Comparison of ENCODE assay signal across 8 cellular contexts in the genomic region with DNA sequence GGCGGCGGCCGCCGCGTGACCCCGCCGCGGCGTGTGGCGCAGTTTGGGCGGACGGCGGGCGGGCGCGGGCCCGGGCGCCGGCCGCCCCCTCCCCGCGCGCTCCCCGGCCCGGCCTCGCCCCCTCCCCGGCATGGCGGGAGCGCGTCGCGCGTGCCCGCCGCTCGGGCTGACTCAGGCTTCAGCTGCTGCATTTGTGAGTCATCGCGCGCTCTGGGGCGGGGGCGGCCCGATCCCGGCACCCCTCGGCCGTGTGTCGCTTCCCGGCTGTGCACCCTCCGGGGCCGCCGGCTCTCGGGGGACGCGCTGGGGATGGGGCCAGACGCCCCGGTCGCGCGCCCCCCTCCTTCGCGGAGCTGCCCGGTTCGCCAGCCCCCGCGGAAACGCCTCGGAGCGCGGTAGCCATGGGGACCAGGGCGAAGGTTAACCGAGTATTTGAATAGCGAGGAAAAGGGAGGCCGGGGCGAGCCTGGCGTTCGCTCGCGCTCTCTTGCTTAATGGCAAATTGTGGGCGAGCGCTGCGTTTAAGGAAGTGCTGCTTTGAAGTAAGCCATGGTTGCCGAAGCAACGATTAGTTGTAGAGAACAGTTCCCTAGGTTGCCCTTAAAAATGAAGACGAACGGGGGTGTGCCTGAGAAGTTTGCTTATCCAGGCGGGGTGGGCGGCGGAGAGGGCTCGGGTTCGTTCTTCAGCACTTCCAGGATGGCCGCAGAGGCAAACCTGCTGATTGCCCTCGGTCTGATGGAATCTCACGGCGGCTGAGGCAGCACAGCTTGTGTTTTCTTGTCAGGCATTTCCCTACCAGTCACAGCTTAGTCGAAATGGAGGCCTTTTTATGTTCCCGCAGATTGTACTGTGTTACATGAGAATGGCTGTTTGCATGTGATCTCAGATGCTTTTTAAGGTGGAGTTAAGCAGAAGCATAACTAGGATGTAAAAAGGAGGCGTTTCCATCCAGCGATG. TPM values are rescaled to one million over a fixed set of nuclear protein-coding genes. Genes with fewer than 3 reads are reported as not detected.
A peak's percentile ranks its signal among the peaks of the same experiment; 100 is the strongest.
DNase-seq lines count a peak whose midpoint lies in the region; ATAC-seq and TF ChIP-seq lines count a peak whose summit lies in the region.

No MANE protein-coding gene starts in this region.

- peak; percentile 27 for ATAC-seq in GM18909 (IDR thresholded peaks at IDR 0.05; ENCODE audit: poor library complexity, unreplicated experiment)
- ATAC-seq in HG03196 (IDR thresholded peaks at IDR 0.05; ENCODE audit: unreplicated experiment) = peak; percentile 22
- peak; percentile 40 for ATAC-seq in gastroesophageal sphincter

- H3K27ac ChIP-seq in AG04450 (ENCODE audit: low read depth, low read length) = peak overlapping the region; percentile 93
- peak overlapping the region; percentile 94 to 100 (median 98) for H3K27ac ChIP-seq in gastroesophageal sphincter
- H3K27ac ChIP-seq in neutrophil = peak overlapping the region; percentile 99
- peak overlapping the region; percentile 99 for H3K27ac ChIP-seq in stomach smooth muscle (ENCODE audit: low read length)

- peaks cover 48% of the 10 kb centered on the region for H3K36me3 Mint-ChIP-seq in activated naive CD4-positive, alpha-beta T cell treated with anti-CD3 and anti-CD28 coated beads for 36 hours (ENCODE audit: low read depth)

- H3K27me3 Mint-ChIP-seq in activated naive CD4-positive, alpha-beta T cell treated with anti-CD3 and anti-CD28 coated beads for 36 hours (ENCODE audit: low read depth) = no peaks in the 10 kb centered on the region

- no peak for TF ChIP-seq EP300 in gastroesophageal sphincter (IDR thresholded peaks at IDR 0.05)

- no peak for TF ChIP-seq CTCF in AG04450 (IDR thresholded peaks at IDR 0.05; ENCODE audit: low read depth, low read length)
- no peak for TF ChIP-seq CTCF in gastroesophageal sphincter (IDR thresholded peaks at IDR 0.05)
- TF ChIP-seq CTCF in neutrophil (IDR thresholded peaks at IDR 0.05) = no peak

- intact Hi-C loops in activated naive CD4-positive, alpha-beta T cell treated with anti-CD3 and anti-CD28 coated beads for 36 hours (cut with micrococcal nuclease) = loop anchor here (1.0 to 5.0 kb wide), 5 partner anchors 50 to 1248 kb away; a partner anchor contains a TSS

- peak overlapping the region; percentile 85 for H3K4me3 Mint-ChIP-seq in activated naive CD4-positive, alpha-beta T cell treated with anti-CD3 and anti-CD28 coated beads for 36 hours

- H3K4me3 ChIP-seq in AG04450 (ENCODE audit: low read depth, low read length) = peak overlapping the region; percentile 90
- H3K4me3 ChIP-seq in gastroesophageal sphincter = peak overlapping the region; percentile 78 to 81
- peak overlapping the region; percentile 85 to 94 for H3K4me3 ChIP-seq in neutrophil (ENCODE audit: low read depth in 1 of 2, low read length in 1 of 2)
- peak overlapping the region; percentile 91 to 96 for H3K4me3 ChIP-seq in stomach smooth muscle (ENCODE audit: low read length in 2 of 2)

- H3K9me3 ChIP-seq in AG04450 (ENCODE audit: control insufficient read depth, insufficient read depth, low read length) (no peaks in the 10 kb centered on the region; the same call in 1 of the 2 replicates), gastroesophageal sphincter (no peaks in the 10 kb centered on the region), neutrophil (peaks cover 6% of the 10 kb centered on the region), stomach smooth muscle (ENCODE audit: control insufficient read depth in 2 of 2, low read length in 2 of 2) (no peaks in the 10 kb centered on the region)

- H3K4me1 ChIP-seq in gastroesophageal sphincter (peaks cover 6 to 56% (median 16%) of the 10 kb centered on the region in 3 donors), neutrophil (ENCODE audit: control insufficient read depth in 1 of 2, insufficient read depth in 1 of 2, low read depth in 1 of 2, low read length in 1 of 2) (peaks cover 32 to 34% of the 10 kb centered on the region in 2 experiments), stomach smooth muscle (ENCODE audit: control insufficient read depth, insufficient read depth, low read length) (peaks cover 11% of the 10 kb centered on the region)

- peaks cover 56% of the 10 kb centered on the region for H3K4me1 Mint-ChIP-seq in activated naive CD4-positive, alpha-beta T cell treated with anti-CD3 and anti-CD28 coated beads for 36 hours (ENCODE audit: low read depth)

- POLR2A ChIA-PET in AG04450 (lab: Yijun Ruan, JAX) = interaction anchor here (0.7 to 2.9 kb wide), 9 partner anchors 9 to 506 kb away, joined by 3 to 32 read pairs (median 5); a partner anchor contains a TSS

- WGBS in gastroesophageal sphincter (ENCODE audit: low coverage in 1 of 2), 2 donors = 0 to 3% methylated on average over 1 to 12 of the region's 97 CpGs

- peak overlapping the region; percentile 96 to 98 for H3K9ac ChIP-seq in stomach smooth muscle (ENCODE audit: low read length in 2 of 2)

- CTCF ChIA-PET in AG04450 (lab: Charles Lee) = interaction anchor here (1.3 to 1.4 kb wide), 3 partner anchors 56 to 59 kb away, joined by 3 to 6 read pairs (median 4); no protein-coding TSS in a partner anchor
- CTCF ChIA-PET in activated naive CD4-positive, alpha-beta T cell treated with anti-CD3 and anti-CD28 coated beads for 36 hours (lab: Charles Lee) = interaction anchor here (0.7 to 1.2 kb wide), 2 partner anchors 50 to 55 kb away, joined by 3 to 4 read pairs; no protein-coding TSS in a partner anchor

- H3K36me3 ChIP-seq in gastroesophageal sphincter = peaks cover 23 to 46% of the 10 kb centered on the region in 2 donors
- H3K36me3 ChIP-seq in neutrophil = peaks cover 49% of the 10 kb centered on the region
- peaks cover 43 to 47% of the 10 kb centered on the region in 2 donors for H3K36me3 ChIP-seq in stomach smooth muscle (ENCODE audit: control insufficient read depth in 2 of 2, insufficient read depth in 2 of 2, low read length in 2 of 2)

- no peaks in the 10 kb centered on the region for H3K9me3 Mint-ChIP-seq in activated naive CD4-positive, alpha-beta T cell treated with anti-CD3 and anti-CD28 coated beads for 36 hours

- peak in 1 of 2 donors; percentile 29 for TF ChIP-seq POLR2A in gastroesophageal sphincter (IDR thresholded peaks at IDR 0.05)

- no peaks in the 10 kb centered on the region for H3K27me3 ChIP-seq in AG04450 (ENCODE audit: control insufficient read depth, insufficient read depth, low read length)
- no peaks in the 10 kb centered on the region for H3K27me3 ChIP-seq in gastroesophageal sphincter
- peaks cover 3% of the 10 kb centered on the region for H3K27me3 ChIP-seq in neutrophil
- no peaks in the 10 kb centered on the region for H3K27me3 ChIP-seq in stomach smooth muscle (ENCODE audit: control insufficient read depth in 1 of 2, insufficient read depth in 2 of 2, low read length in 2 of 2)

- DNase-seq in AG04450 (ENCODE audit: low read depth, low spot score) (no peak), SIG-M5 (lab: John Stamatoyannopoulos, UW) (peak; percentile 51)
- peak; percentile 91 for DNase-seq in activated naive CD4-positive, alpha-beta T cell treated with anti-CD3 and anti-CD28 coated beads for 36 hours

- H3K27ac Mint-ChIP-seq in activated naive CD4-positive, alpha-beta T cell treated with anti-CD3 and anti-CD28 coated beads for 36 hours = peak overlapping the region; percentile 95

RNA-seq across cellular contexts. Expression of a gene that starts 0.9 kb away (rescaled TPM):
- 365 and 477 TPM in 2 replicates for polyA plus RNA-seq in AG04450 (2011; rRNA removed)
- polyA minus RNA-seq in AG04450 (2011; rRNA and poly(A)+ RNA removed) = 177 and 257 TPM in 2 replicates
- 100 to 1,000 TPM; 117 to 121 TPM for total RNA-seq in activated naive CD4-positive, alpha-beta T cell treated with anti-CD3 and anti-CD28 coated beads for 36 hours
- 100 to 1,000 TPM; 166 to 252 (median 203) TPM for total RNA-seq in gastroesophageal sphincter

RNA-seq across cellular contexts. Expression of a gene that starts 50.3 kb away (rescaled TPM):
- 81.3 and 109 TPM in 2 replicates for polyA plus RNA-seq in AG04450 (2011; rRNA removed)
- 91.3 and 104 TPM in 2 replicates for polyA minus RNA-seq in AG04450 (2011; rRNA and poly(A)+ RNA removed)
- total RNA-seq in activated naive CD4-positive, alpha-beta T cell treated with anti-CD3 and anti-CD28 coated beads for 36 hours = 10 to 100 TPM; 62.2 to 64.7 TPM
- total RNA-seq in gastroesophageal sphincter = 100 to 1,000 TPM in 1 of 4 donors, 10 to 100 TPM in 3; 65.1 to 127 (median 70.4) TPM
